ENCODE assay signal across 8 cellular contexts in genomic region chr7:816751-817671, GRCh38. TPM values are rescaled to one million over a fixed set of nuclear protein-coding genes. Genes with fewer than 3 reads are reported as not detected.
DNase-seq lines count a peak whose midpoint lies in the region; ATAC-seq and TF ChIP-seq lines count a peak whose summit lies in the region.

No MANE protein-coding gene starts in this region.

- H3K36me3 ChIP-seq in cardiac muscle cell: no peaks in the 10 kb centered on the region

- intact Hi-C loops in cardiac septum (cut with DNase I): no loop called here

- no peak for TF ChIP-seq CTCF in cardiac muscle cell (IDR thresholded peaks at IDR 0.05; ENCODE audit: low read depth, low read length)

- no peaks in the 10 kb centered on the region for H3K27me3 ChIP-seq in cardiac muscle cell

- peaks cover 32% of the 10 kb centered on the region for H3K4me1 ChIP-seq in cardiac muscle cell (ENCODE audit: low read depth)

- H3K4me3 ChIP-seq in cardiac muscle cell: peak overlapping the region; percentile 98

- no peaks in the 10 kb centered on the region for H3K9me3 ChIP-seq in cardiac muscle cell (ENCODE audit: low read depth)

- ATAC-seq in HG03103 (IDR thresholded peaks at IDR 0.05; ENCODE audit: low read depth, unreplicated experiment): peak; percentile 3

- DNase-seq in cardiac muscle cell (ENCODE audit: low read depth in 1 of 2, low spot score in 1 of 2) (peak; percentile 17 to 43), cardiac septum (ENCODE audit: low spot score) (no peak), RPMI7951 (ENCODE audit: low read depth) (peak; percentile 51), astrocyte of the hippocampus (ENCODE audit: low read depth, low spot score) (peak; percentile 50), kidney tubule cell (ENCODE audit: low spot score) (peak; percentile 45), NCI-H1694 (lab: John Stamatoyannopoulos, UW) (no peak)
- DNase-seq in stimulated activated CD4-positive, alpha-beta T cell treated with anti-CD3 and anti-CD28 coated beads, Interleukin-4, amount 100 ng/mL, for 48 hours (ENCODE audit: low read depth in 2 of 2): peak; percentile 34 to 43

- peak overlapping the region; percentile 83 for H3K27ac ChIP-seq in cardiac muscle cell

RNA-seq across cellular contexts. Expression of gene SUN1, which starts 15.3 kb away (rescaled TPM):
- total RNA-seq in cardiac muscle cell (172 and 188 TPM in 2 replicates), cardiac septum (153 TPM)
- polyA plus RNA-seq in cardiac muscle cell: 152 and 172 TPM in 2 replicates
- total RNA-seq in RPMI7951 (2014; rRNA removed; shearing (Covaris generic)): 67.6 and 89.9 TPM in 2 replicates

RNA-seq across cellular contexts. Expression of gene GET4, which starts 59.3 kb away (rescaled TPM):
- 45.3 and 55.0 TPM in 2 replicates for total RNA-seq in cardiac muscle cell
- polyA plus RNA-seq in cardiac muscle cell: 75.4 and 82.6 TPM in 2 replicates
- 21.3 TPM for total RNA-seq in cardiac septum
- total RNA-seq in RPMI7951 (2014; rRNA removed; shearing (Covaris generic)): 22.4 and 24.6 TPM in 2 replicates

Comparison
In these comparisons a context has a peak if more than half of its experiments do, and no peak if none do; other contexts are left out.
1. DNase-seq: peak in cardiac muscle cell (2 of 2), RPMI7951 (single experiment), astrocyte of the hippocampus (single experiment), kidney tubule cell (single experiment) and stimulated activated CD4-positive, alpha-beta T cell treated with anti-CD3 and anti-CD28 coated beads, Interleukin-4, amount 100 ng/mL, for 48 hours (2 of 2); none in cardiac septum (single experiment) and NCI-H1694 (single experiment).